Comparison of ENCODE assay signal across 8 cellular contexts in genomic region chr9:128771094-128771721, GRCh38. TPM values are rescaled to one million over a fixed set of nuclear protein-coding genes. Genes with fewer than 3 reads are reported as not detected.
DNase-seq lines count a peak whose midpoint lies in the region; ATAC-seq and TF ChIP-seq lines count a peak whose summit lies in the region.

No MANE protein-coding gene starts in this region.

- 0 out of 2 replicates have a peak, but pooled peaks cover 7% of the 10 kb centered on the region for H3F3A ChIP-seq in SU-DHL-6 (ENCODE audit: insufficient read depth)

- H3K27ac Mint-ChIP-seq in naive thymus-derived CD4-positive, alpha-beta T cell, result peak overlapping the region; percentile 93 to 100 (median 100)

- peak overlapping the region; percentile 85 for H2AFZ ChIP-seq in SU-DHL-6 (ENCODE audit: low read depth, low read length, severe bottlenecking)

- H3K79me2 ChIP-seq in SU-DHL-6 (ENCODE audit: insufficient read depth, low read length), result no peaks in the 10 kb centered on the region

- peak overlapping the region; percentile 95 to 99 (median 98) for H3K4me3 Mint-ChIP-seq in naive thymus-derived CD4-positive, alpha-beta T cell

- peak; percentile 24 for ATAC-seq in HG03025 (IDR thresholded peaks at IDR 0.05; ENCODE audit: low FRiP score, unreplicated experiment)
- peak; percentile 33 for ATAC-seq in naive thymus-derived CD4-positive, alpha-beta T cell

- H3K4me1 Mint-ChIP-seq in naive thymus-derived CD4-positive, alpha-beta T cell, result peaks cover 21 to 42% (median 39%) of the 10 kb centered on the region in 7 donors

- CTCF ChIA-PET in naive thymus-derived CD4-positive, alpha-beta T cell (lab: Charles Lee), result interaction anchor here (1.1 kb wide), 1 partner anchor 22 kb away, joined by 3 read pairs; no protein-coding TSS in a partner anchor

- H3K9me3 ChIP-seq in SU-DHL-6 (ENCODE audit: insufficient read depth, low read length), result no peaks in the 10 kb centered on the region
- H3K9me3 ChIP-seq in naive thymus-derived CD4-positive, alpha-beta T cell (ENCODE audit: control insufficient read depth in 2 of 3, low read length in 3 of 3), result peaks cover 0 to 5% (median 0%) of the 10 kb centered on the region in 3 experiments

- DNase-seq in activated T-cell treated with anti-CD3 and anti-CD28 coated beads for 1 hour (ENCODE audit: low read depth) (peak; percentile 2), epithelial cell of prostate (ENCODE audit: low read depth, low spot score) (no peak), NCI-H510A (lab: John Stamatoyannopoulos, UW) (no peak), midbrain (lab: John Stamatoyannopoulos, UW) (no peak)
- no peak for DNase-seq in activated T-cell treated with anti-CD3 and anti-CD28 coated beads, Interleukin-2, amount 50 U/mL, for 1 hour
- peak in 6 of 9 donors; percentile 34 to 53 (median 42) for DNase-seq in naive thymus-derived CD4-positive, alpha-beta T cell

- intact Hi-C loops in naive thymus-derived CD4-positive, alpha-beta T cell (cut with micrococcal nuclease), result loop anchor here (1.0 to 5.0 kb wide), 15 partner anchors 16 to 494 kb away; partner anchors contain the start of genes DYNC2I2 (in 2 of the 2), ENDOG (in 2 of the 2), LRRC8A (in 2 of the 2) and TBC1D13 (in 2 of the 2)

- peak overlapping the region; percentile 68 for H3K9ac ChIP-seq in SU-DHL-6 (ENCODE audit: low read length)

- no peaks in the 10 kb centered on the region for H3K36me3 ChIP-seq in SU-DHL-6 (ENCODE audit: low read length)
- H3K36me3 ChIP-seq in naive thymus-derived CD4-positive, alpha-beta T cell (ENCODE audit: control insufficient read depth in 2 of 3, insufficient read depth in 3 of 3, low read length in 3 of 3), result peaks cover 0 to 14% (median 0%) of the 10 kb centered on the region in 3 experiments

- POLR2A ChIA-PET in naive thymus-derived CD4-positive, alpha-beta T cell (lab: Charles Lee), result interaction anchor here (0.5 to 3.3 kb wide), 16 partner anchors 9 to 400 kb away, joined by 3 to 31 read pairs (median 4); partner anchors contain the start of genes ENDOG, SET, TBC1D13 and URM1

- peaks cover 0 to 14% (median 5%) of the 10 kb centered on the region in 5 donors for H3K36me3 Mint-ChIP-seq in naive thymus-derived CD4-positive, alpha-beta T cell

- peak overlapping the region; percentile 73 for H3K4me3 ChIP-seq in SU-DHL-6 (ENCODE audit: insufficient read depth, low read length, poor library complexity, severe bottlenecking)
- peak overlapping the region; percentile 97 for H3K4me3 ChIP-seq in naive thymus-derived CD4-positive, alpha-beta T cell (ENCODE audit: low read length)

- H3K9me3 Mint-ChIP-seq in naive thymus-derived CD4-positive, alpha-beta T cell, result peaks cover 0 to 4% (median 0%) of the 10 kb centered on the region in 11 donors

- no peaks in the 10 kb centered on the region for H3K27me3 Mint-ChIP-seq in naive thymus-derived CD4-positive, alpha-beta T cell

- no peak for TF ChIP-seq CTCF in SU-DHL-6 (IDR thresholded peaks at IDR 0.05; ENCODE audit: insufficient read depth, low read length, poor library complexity, severe bottlenecking)

- H3K4me2 ChIP-seq in SU-DHL-6 (ENCODE audit: low read depth, low read length, poor library complexity, severe bottlenecking), result peak overlapping the region; percentile 66

- H3K9me2 ChIP-seq in SU-DHL-6 (replicated peaks; ENCODE audit: insufficient read depth, low read length), result no peaks in the 10 kb centered on the region

- H3K4me1 ChIP-seq in naive thymus-derived CD4-positive, alpha-beta T cell (ENCODE audit: control insufficient read depth in 2 of 2, insufficient read depth in 2 of 2, low read length in 2 of 2), result peaks cover 7 to 12% of the 10 kb centered on the region in 2 donors

- no peaks in the 10 kb centered on the region for H3K27me3 ChIP-seq in SU-DHL-6 (ENCODE audit: low read length)
- H3K27me3 ChIP-seq in naive thymus-derived CD4-positive, alpha-beta T cell (ENCODE audit: control insufficient read depth in 2 of 2, insufficient read depth in 2 of 2, low read length in 2 of 2), result no peaks in the 10 kb centered on the region

- no peak overlapping the region for H3K27ac ChIP-seq in SU-DHL-6 (ENCODE audit: low read depth, low read length)
- H3K27ac ChIP-seq in epithelial cell of prostate, result peak overlapping the region; percentile 89
- peak overlapping the region; percentile 93 for H3K27ac ChIP-seq in naive thymus-derived CD4-positive, alpha-beta T cell (ENCODE audit: low read depth, low read length)

- no peaks in the 10 kb centered on the region for H4K20me1 ChIP-seq in SU-DHL-6 (ENCODE audit: low read depth, low read length)

RNA-seq across cellular contexts. Expression of gene ZER1, which starts 0.5 kb away (rescaled TPM):
- 10 to 100 TPM; 22.7 to 51.2 (median 34.7) TPM for total RNA-seq in naive thymus-derived CD4-positive, alpha-beta T cell
- 10 to 100 TPM; 37.6 to 57.7 TPM for polyA plus RNA-seq in naive thymus-derived CD4-positive, alpha-beta T cell

RNA-seq across cellular contexts. Expression of gene TBC1D13, which starts 15.8 kb away (rescaled TPM):
- total RNA-seq in naive thymus-derived CD4-positive, alpha-beta T cell, result 10 to 100 TPM; 21.0 to 35.2 (median 24.9) TPM
- polyA plus RNA-seq in naive thymus-derived CD4-positive, alpha-beta T cell, result 10 to 100 TPM; 18.6 to 43.5 TPM

RNA-seq across cellular contexts. Expression of gene ENDOG, which starts 47.1 kb away (rescaled TPM):
- 10 to 100 TPM in 4 of 5 experiments, 1 to 10 TPM in 1; 9.4 to 18.3 (median 14.7) TPM for total RNA-seq in naive thymus-derived CD4-positive, alpha-beta T cell
- 10 to 100 TPM; 17.0 to 36.7 TPM for polyA plus RNA-seq in naive thymus-derived CD4-positive, alpha-beta T cell

RNA-seq across cellular contexts. Expression of gene ZDHHC12, which starts 47.3 kb away (rescaled TPM):
- 10 to 100 TPM; 21.2 to 70.3 (median 25.7) TPM for total RNA-seq in naive thymus-derived CD4-positive, alpha-beta T cell
- polyA plus RNA-seq in naive thymus-derived CD4-positive, alpha-beta T cell, result 10 to 100 TPM; 63.2 to 74.2 TPM

RNA-seq across cellular contexts. Expression of gene SPOUT1, which starts 58.4 kb away (rescaled TPM):
- total RNA-seq in naive thymus-derived CD4-positive, alpha-beta T cell, result 10 to 100 TPM; 38.9 to 83.6 (median 65.2) TPM
- polyA plus RNA-seq in naive thymus-derived CD4-positive, alpha-beta T cell, result 10 to 100 TPM; 32.1 to 42.0 TPM

Comparison
In these comparisons a context has a peak if more than half of its experiments do, and no peak if none do; other contexts are left out.
1. DNase-seq: peak in activated T-cell treated with anti-CD3 and anti-CD28 coated beads for 1 hour (single experiment) and naive thymus-derived CD4-positive, alpha-beta T cell (6 of 9); none in activated T-cell treated with anti-CD3 and anti-CD28 coated beads, Interleukin-2, amount 50 U/mL, for 1 hour (single experiment), epithelial cell of prostate (single experiment), NCI-H510A (single experiment) and midbrain (single experiment).